25 cellular contexts compared by ENCODE assay signal in the genomic region with DNA sequence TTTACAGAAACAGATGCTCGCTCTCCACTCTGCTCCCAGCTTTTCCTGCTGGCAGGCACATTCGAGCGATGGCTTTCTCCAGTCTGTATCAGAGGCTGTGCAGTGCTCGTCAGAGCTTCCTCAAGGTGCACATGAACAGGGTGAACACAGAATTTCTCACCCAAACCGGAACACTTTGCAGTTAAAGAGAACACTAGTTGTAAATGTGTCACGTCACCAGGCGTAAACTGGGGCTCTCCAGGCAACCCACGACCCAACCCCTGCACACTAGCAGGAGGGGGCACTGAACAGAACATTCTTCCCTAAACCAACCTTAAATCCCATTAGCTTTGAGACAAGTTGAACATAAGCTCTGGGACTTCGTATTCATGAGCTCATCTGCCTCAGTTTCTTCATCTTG.
"Had no signal": no experiment of that assay in that cellular context is flagged by ENCODE, and none has a peak within 500 bp of the region (broad histone marks: within the 10 kb centered on the region; RNA-seq: fewer than 3 reads in every experiment).

No MANE protein-coding gene starts in this region.

- H3K4me3 Mint-ChIP-seq: dendritic cell treated with granulocyte-macrophage colony-stimulating factor and Interleukin-4, amounts not matched to agents 40 ng/mL and 50 ng/mL, for 4 days; effector memory CD8-positive, alpha-beta T cell; endodermal cell; mesothelial cell of epicardium; naive B cell had no signal

- H3K27ac ChIP-seq: colonic mucosa, epithelial cell of prostate, esophagus squamous epithelium, gastrocnemius medialis, heart right ventricle, left lung, lower lobe of right lung had no signal

- H3K27ac Mint-ChIP-seq: dendritic cell treated with granulocyte-macrophage colony-stimulating factor and Interleukin-4, amounts not matched to agents 40 ng/mL and 50 ng/mL, for 4 days; effector memory CD8-positive, alpha-beta T cell; endodermal cell; mesothelial cell of epicardium; naive B cell had no signal

- H3K4me1 Mint-ChIP-seq: endodermal cell, mesothelial cell of epicardium, naive B cell had no signal

- H3K36me3 Mint-ChIP-seq: mesothelial cell of epicardium, naive B cell had no signal

- H3K9me3 ChIP-seq: colonic mucosa, esophagus squamous epithelium, gastrocnemius medialis, heart right ventricle, left lung, lower lobe of right lung, mucosa of descending colon had no signal

- ATAC-seq: effector memory CD8-positive, alpha-beta T cell; esophagus mucosa; gastrocnemius medialis; heart right ventricle; left cardiac atrium; left lung; left ventricle myocardium superior; lower lobe of right lung; mucosa of descending colon had no signal

- H3K4me3 ChIP-seq: colonic mucosa, esophagus squamous epithelium, gastrocnemius medialis, heart right ventricle, left lung, lower lobe of right lung, mucosa of descending colon had no signal

- DNase-seq: colonic mucosa; cortex of kidney; effector CD8-positive, alpha-beta T cell; effector memory CD8-positive, alpha-beta T cell; endodermal cell; erythroblast; esophagus squamous epithelium; foreskin fibroblast; foreskin melanocyte; gastrocnemius medialis; glutamatergic neuron; head of caudate nucleus; heart right ventricle; hippocampal formation; left cardiac atrium; left lung; left ventricle myocardium superior; lower lobe of right lung; mesenchymal stem cell; mucosa of descending colon; naive B cell had no signal

- H3K9me3 Mint-ChIP-seq: dendritic cell treated with granulocyte-macrophage colony-stimulating factor and Interleukin-4, amounts not matched to agents 40 ng/mL and 50 ng/mL, for 4 days; effector memory CD8-positive, alpha-beta T cell; endodermal cell; mesothelial cell of epicardium; naive B cell had no signal

- H3K4me1 ChIP-seq: colonic mucosa, esophagus squamous epithelium, gastrocnemius medialis, heart right ventricle, left lung, lower lobe of right lung had no signal

- H3K27me3 ChIP-seq: colonic mucosa, esophagus squamous epithelium, gastrocnemius medialis, heart right ventricle, left lung had no signal

- H3K36me3 ChIP-seq: colonic mucosa, esophagus squamous epithelium, gastrocnemius medialis, heart right ventricle, left lung, lower lobe of right lung had no signal

- H3K27me3 Mint-ChIP-seq: effector memory CD8-positive, alpha-beta T cell; naive B cell had no signal
